1 cellular context compared by ENCODE assay signal in genomic region chr17:168614-169013, GRCh38.
A peak's percentile ranks its signal among the peaks of the same experiment; 100 is the strongest.
TF ChIP-seq lines count a peak whose summit lies in the region.

No MANE protein-coding gene starts in this region.

TF ChIP-seq in GM12878, 131 proteins besides CTCF, POLR2A, EP300 and RAD21:
- TF ChIP-seq BHLHE40 (IDR thresholded peaks at IDR 0.05; ENCODE audit: borderline replicate concordance in 1 of 2, low read depth in 2 of 2, low read length in 1 of 2) = peak; percentile 16 to 39; a peak in 2 of 4 replicates
- 0 out of 2 replicates have a peak, but pooled peaks have one; percentile 60 for TF ChIP-seq YY1 (IDR thresholded peaks at IDR 0.05; ENCODE audit: low read depth, low read length)
TF ChIP-seq in GM12878: peak in this region for 2; not testable (repeated sequence) for 129.
